8 cellular contexts compared by ENCODE assay signal in genomic region chr10:14878266-14879054, GRCh38. TPM values are rescaled to one million over a fixed set of nuclear protein-coding genes. Genes with fewer than 3 reads are reported as not detected.
DNase-seq lines count a peak whose midpoint lies in the region; TF ChIP-seq lines count a peak whose summit lies in the region.

Gene SUV39H2 (plus strand): TSS chr10:14878866. CDS start chr10:14878889, 23 bp downstream.

- peak within 1 kb of the TSS; percentile 90 for H3K27ac Mint-ChIP-seq in HFFc6

- peak within 1 kb of the TSS; percentile 96 for H3K4me3 Mint-ChIP-seq in HFFc6

- no peak within 1 kb of the TSS for H4K91ac ChIP-seq in neuronal stem cell (ENCODE audit: low read depth, low read length, poor library complexity)

- peak within 1 kb of the TSS; percentile 95 to 99 for H3K4me3 ChIP-seq in neuronal stem cell (ENCODE audit: low read length in 2 of 2)
- H3K4me3 ChIP-seq in subcutaneous abdominal adipose tissue (ENCODE audit: low read depth in 1 of 5, low read length in 5 of 5), result peak within 1 kb of the TSS; percentile 85 to 95 (median 90)

- peak within 1 kb of the TSS; percentile 97 for H3K14ac ChIP-seq in neuronal stem cell (ENCODE audit: low read length)

- DNase-seq in GM04504 (ENCODE audit: low read depth) (peak; percentile 90), HFFc6 (peak; percentile 90), NAMALWA (ENCODE audit: low spot score) (peak; percentile 96), SK-MEL-5 (ENCODE audit: low read depth, low spot score) (peak; percentile 86), foreskin melanocyte (peak; percentile 89), neuronal stem cell (ENCODE audit: low spot score) (peak; percentile 97)
- peak; percentile 94 for DNase-seq in activated naive CD4-positive, alpha-beta T cell treated with Interleukin-2 at 50 U/mL for 16 hours

- no peaks in the 10 kb centered on the region for H3K9me3 ChIP-seq in neuronal stem cell (replicated peaks in 1 of 2; ENCODE audit: control insufficient read depth in 2 of 2, insufficient read depth in 1 of 2, low read depth in 1 of 2, low read length in 2 of 2)
- no peaks in the 10 kb centered on the region for H3K9me3 ChIP-seq in subcutaneous abdominal adipose tissue (ENCODE audit: control insufficient read depth in 5 of 5, low read length in 5 of 5)

- TF ChIP-seq CTCF in HFFc6 (IDR thresholded peaks at IDR 0.05), result no peak

- peak within 1 kb of the TSS; percentile 88 for H2AK5ac ChIP-seq in neuronal stem cell (ENCODE audit: low read depth, low read length)

- no peaks in the 10 kb centered on the region for H3K79me1 ChIP-seq in neuronal stem cell (ENCODE audit: low read depth, low read length)

- no CpG with 5 or more reads among the region's 92 CpGs for WGBS in neuronal stem cell (ENCODE audit: extremely low coverage in 2 of 2, insufficient read length in 2 of 2, insufficient replicate concordance in 1 of 2), 2 donors

- H3K27me3 ChIP-seq in neuronal stem cell (ENCODE audit: control insufficient read depth in 3 of 3, insufficient read depth in 3 of 3, low read depth in 1 of 3, low read length in 3 of 3), result no peaks in the 10 kb centered on the region
- H3K27me3 ChIP-seq in subcutaneous abdominal adipose tissue (ENCODE audit: control insufficient read depth in 5 of 5, insufficient read depth in 4 of 5, low read length in 5 of 5), result no peaks in the 10 kb centered on the region

- H3K18ac ChIP-seq in neuronal stem cell (ENCODE audit: low read length), result peak within 1 kb of the TSS; percentile 99

- H3K4me2 ChIP-seq in neuronal stem cell (ENCODE audit: insufficient read depth, low read length, poor library complexity, severe bottlenecking), result peak within 1 kb of the TSS; percentile 85

- H3K23ac ChIP-seq in neuronal stem cell (ENCODE audit: low read depth, low read length, poor library complexity), result peak within 1 kb of the TSS; percentile 98

- in situ Hi-C loops in SK-MEL-5 (cut with HindIII; ENCODE audit: low pct_unique_long_range_greater_than_20kb, low sequenced_read_pairs), result no loop called here

- no peaks in the 10 kb centered on the region for H3K9me3 Mint-ChIP-seq in HFFc6

- H3K27me3 Mint-ChIP-seq in HFFc6 (ENCODE audit: insufficient read depth), result no peaks in the 10 kb centered on the region

- H2BK5ac ChIP-seq in neuronal stem cell (ENCODE audit: low read length), result peak within 1 kb of the TSS; percentile 96

- H3K36me3 ChIP-seq in neuronal stem cell (replicated peaks in 1 of 2; ENCODE audit: control insufficient read depth in 2 of 2, insufficient read depth in 2 of 2, low read length in 2 of 2) (peaks cover 5 to 29% of the 10 kb centered on the region in 2 donors), subcutaneous abdominal adipose tissue (ENCODE audit: control insufficient read depth in 5 of 5, insufficient read depth in 5 of 5, low read length in 5 of 5) (no peaks in the 10 kb centered on the region)

- H2BK12ac ChIP-seq in neuronal stem cell (ENCODE audit: low read length), result no peak within 1 kb of the TSS

- H2AFZ ChIP-seq in neuronal stem cell (ENCODE audit: low read length), result peak within 1 kb of the TSS; percentile 99

- peaks cover 37% of the 10 kb centered on the region for H3K4me1 Mint-ChIP-seq in HFFc6 (ENCODE audit: low read depth)

- no peak within 1 kb of the TSS for H4K8ac ChIP-seq in neuronal stem cell (ENCODE audit: low read depth, low read length)

- H3K36me3 Mint-ChIP-seq in HFFc6 (ENCODE audit: low read depth), result no peaks in the 10 kb centered on the region

- H3K9ac ChIP-seq in neuronal stem cell (ENCODE audit: low read depth, low read length, poor library complexity), result peak within 1 kb of the TSS; percentile 96
- H3K9ac ChIP-seq in subcutaneous abdominal adipose tissue (ENCODE audit: low read length in 5 of 5), result peak within 1 kb of the TSS; percentile 84 to 98 (median 92)

- H3K4me1 ChIP-seq in neuronal stem cell (ENCODE audit: control insufficient read depth in 2 of 2, insufficient read depth in 1 of 2, low read depth in 1 of 2, low read length in 2 of 2) (peaks cover 4 to 7% of the 10 kb centered on the region in 2 donors), subcutaneous abdominal adipose tissue (ENCODE audit: control insufficient read depth in 5 of 5, insufficient read depth in 5 of 5, low read length in 5 of 5) (peaks cover 4 to 42% (median 38%) of the 10 kb centered on the region in 5 donors)

- H2BK120ac ChIP-seq in neuronal stem cell (ENCODE audit: low read depth, low read length), result no peak within 1 kb of the TSS

- peak within 1 kb of the TSS; percentile 97 for H3K27ac ChIP-seq in neuronal stem cell (replicated peaks; ENCODE audit: low read length)
- H3K27ac ChIP-seq in subcutaneous abdominal adipose tissue (ENCODE audit: low read depth, low read length), result peak within 1 kb of the TSS; percentile 97

- H2BK15ac ChIP-seq in neuronal stem cell (ENCODE audit: low read length), result peak within 1 kb of the TSS; percentile 84

- no peak within 1 kb of the TSS for H3K4ac ChIP-seq in neuronal stem cell (ENCODE audit: low read length)

RNA-seq across cellular contexts. Expression of gene SUV39H2, which starts in this region (rescaled TPM):
- 10 to 100 TPM in 5 of 6 experiments, 1 to 10 TPM in 1; 8.6 to 18.1 (median 13.9) TPM for total RNA-seq in HFFc6 (2021; fragmentation: NEBNext Ultra II Directional; extraction: Animal tissue kit (Norgen Biotek cat#: 25700))
- total RNA-seq in SK-MEL-5 (2014; rRNA removed; shearing (Covaris generic)), result 15.1 and 17.4 TPM in 2 replicates
- polyA plus RNA-seq in SK-MEL-5 (2015; cell fraction: cytosol; rRNA removed), result 8.2 and 11.4 TPM in 2 replicates
- 11.7 and 19.2 TPM in 2 replicates for polyA plus RNA-seq in SK-MEL-5 (2015; cell fraction: nucleus; rRNA removed)
- polyA plus RNA-seq in neuronal stem cell (2013, experiment 1 of 2), result 81.0 TPM
- 78.7 TPM for polyA plus RNA-seq in neuronal stem cell (2013, experiment 2 of 2)

Comparison
In these comparisons a context has a peak if more than half of its experiments do, and no peak if none do; other contexts are left out.
1. Peak in every context shown above with its lines: DNase-seq, H3K4me3 ChIP-seq and H3K27ac ChIP-seq.